In the genomic region with DNA sequence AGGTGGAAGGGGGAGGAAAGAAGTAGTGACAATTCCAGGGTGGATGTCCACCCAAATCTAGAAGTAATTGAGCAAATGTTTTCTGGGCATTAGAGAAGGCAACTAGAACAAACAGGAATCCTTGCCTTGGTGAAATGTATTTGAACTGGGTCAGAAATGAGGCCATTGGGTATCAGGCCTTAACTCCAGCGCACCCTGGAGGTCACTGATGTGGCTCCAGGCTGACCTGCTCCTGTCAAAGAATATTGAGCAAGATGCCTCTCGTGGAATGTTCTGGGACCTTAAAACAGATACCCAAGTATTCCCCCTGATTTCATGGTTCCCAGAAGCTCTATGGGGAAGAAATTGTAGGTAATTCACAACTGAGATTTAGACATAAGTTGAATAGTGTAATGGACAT, we compare ENCODE assay signal across 10 cellular contexts. TPM values are rescaled to one million over a fixed set of nuclear protein-coding genes. Genes with fewer than 3 reads are reported as not detected.
DNase-seq lines count a peak whose midpoint lies in the region; ATAC-seq and TF ChIP-seq lines count a peak whose summit lies in the region.
"Had no signal": no experiment of that assay in that cellular context is flagged by ENCODE, and none has a peak within 500 bp of the region (broad histone marks: within the 10 kb centered on the region; RNA-seq: fewer than 3 reads in every experiment).

No MANE protein-coding gene starts in this region.

- WGBS in body of pancreas, 2 donors: 17 to 50% methylated on average over 2 of the region's 2 CpGs
- 24% methylated on average over 2 of the region's 2 CpGs for WGBS in liver

- TF ChIP-seq POLR2A in body of pancreas (IDR thresholded peaks at IDR 0.05): no peak

- peak; percentile 23 to 81 (median 43) for TF ChIP-seq CTCF in body of pancreas (IDR thresholded peaks at IDR 0.05)
- peak; percentile 71 for TF ChIP-seq CTCF in liver (IDR thresholded peaks at IDR 0.05; ENCODE audit: low read depth, low read length, missing input control)

- TF ChIP-seq RAD21 in liver (IDR thresholded peaks at IDR 0.05): peak; percentile 84 to 87

- DNase-seq in GF-D8 (lab: John Stamatoyannopoulos, UW) (peak; percentile 2), MG63 (peak; percentile 54), body of pancreas (peak; percentile 26 to 60 (median 44)), GDM1 (lab: John Stamatoyannopoulos, UW) (no peak)
- no peak for DNase-seq in activated CD4-positive, alpha-beta T cell treated with anti-CD3 and anti-CD28 coated beads for 1 hour
- no peak for DNase-seq in stimulated activated CD4-positive, alpha-beta T cell treated with anti-CD3 and anti-CD28 coated beads, Interleukin-4, amount 100 ng/mL, for 4 hours
- DNase-seq: left cardiac atrium had no signal

- intact Hi-C loops in body of pancreas (cut with DNase I): no loop called here

- H3K4me3 ChIP-seq in MG63 (no peak overlapping the region), body of pancreas (no peak overlapping the region), liver (ENCODE audit: low read depth in 1 of 3, low read length in 3 of 3) (no peak overlapping the region)
- H3K4me3 ChIP-seq: SK-N-MC had no signal

- H3K36me3 ChIP-seq in MG63: no peaks in the 10 kb centered on the region
- H3K36me3 ChIP-seq in body of pancreas (replicated peaks in 1 of 2; ENCODE audit: insufficient read depth in 1 of 2, low read depth in 2 of 2): peaks cover 0 to 1% of the 10 kb centered on the region in 2 donors
- peaks cover 0 to 5% (median 0%) of the 10 kb centered on the region in 4 donors for H3K36me3 ChIP-seq in liver (ENCODE audit: control insufficient read depth in 4 of 4, insufficient read depth in 3 of 4, low read depth in 1 of 4, low read length in 3 of 4)

- H3K9ac ChIP-seq in liver (ENCODE audit: low read depth in 1 of 2, low read length in 2 of 2): no peak overlapping the region

- ATAC-seq in body of pancreas: peak; percentile 40
- no peak for ATAC-seq in HG02840 (IDR thresholded peaks at IDR 0.05; ENCODE audit: low FRiP score, unreplicated experiment)

- H3K27ac ChIP-seq in body of pancreas (peak overlapping the region in 2 of 4 donors; percentile 10 to 82), liver (ENCODE audit: low read depth in 1 of 2, low read length in 2 of 2) (no peak overlapping the region)
- H3K27ac ChIP-seq: SK-N-MC had no signal

- H3K4me1 ChIP-seq in body of pancreas (peaks cover 18% of the 10 kb centered on the region), liver (ENCODE audit: control insufficient read depth in 4 of 4, insufficient read depth in 4 of 4, low read length in 3 of 4) (peaks cover 0 to 13% (median 5%) of the 10 kb centered on the region in 4 donors)

- H3K27me3 ChIP-seq in MG63: 0 out of 2 replicates have a peak, but pooled peaks cover 6% of the 10 kb centered on the region
- no peaks in the 10 kb centered on the region for H3K27me3 ChIP-seq in body of pancreas
- H3K27me3 ChIP-seq in liver (ENCODE audit: control insufficient read depth in 4 of 4, insufficient read depth in 4 of 4, low read length in 3 of 4): no peaks in the 10 kb centered on the region

- no peaks in the 10 kb centered on the region for H3K9me3 ChIP-seq in MG63
- H3K9me3 ChIP-seq in body of pancreas: no peaks in the 10 kb centered on the region
- no peaks in the 10 kb centered on the region for H3K9me3 ChIP-seq in liver (ENCODE audit: control insufficient read depth in 4 of 4, low read length in 3 of 4)

TF ChIP-seq in liver, 16 proteins besides CTCF, POLR2A, EP300 and RAD21:
- TF ChIP-seq FOXA2 (IDR thresholded peaks at IDR 0.05) (no peak), JUND (IDR thresholded peaks at IDR 0.05) (no peak), TAF1 (conservative IDR thresholded peaks at IDR 0.05) (no peak), RXRA (IDR thresholded peaks at IDR 0.05) (peak; percentile 12 to 40), SP1 (IDR thresholded peaks at IDR 0.05) (no peak), NR2F2 (IDR thresholded peaks at IDR 0.05) (peak; percentile 39), EGR1 (IDR thresholded peaks at IDR 0.05; ENCODE audit: low read depth in 2 of 2) (no peak), FOXA1 (IDR thresholded peaks at IDR 0.05) (no peak), YY1 (IDR thresholded peaks at IDR 0.05) (no peak), MAX (IDR thresholded peaks at IDR 0.05) (no peak), GABPA (IDR thresholded peaks at IDR 0.05 in 1 of 2, conservative IDR thresholded peaks at IDR 0.05 in 1 of 2) (no peak)

RNA-seq across cellular contexts. Expression of gene HLA-DPB1, which starts 6.9 kb away (rescaled TPM):
- total RNA-seq in MG63 (2014; rRNA removed; shearing (Covaris generic); ENCODE audit: low replicate concordance): 9.2 and 54.4 TPM in 2 replicates
- total RNA-seq in body of pancreas: 10 to 100 TPM; 41.2 to 52.4 TPM
- total RNA-seq in liver: 10 to 100 TPM; 23.4 to 24.5 TPM
- polyA plus RNA-seq in liver: 10 to 100 TPM; 15.5 to 37.8 TPM

RNA-seq across cellular contexts. Expression of gene HLA-DPA1, which starts 9.3 kb away (rescaled TPM):
- 0.59 and 2.5 TPM in 2 replicates for total RNA-seq in MG63 (2014; rRNA removed; shearing (Covaris generic); ENCODE audit: low replicate concordance)
- total RNA-seq in body of pancreas: 10 to 100 TPM; 10.5 to 81.7 TPM
- 10 to 100 TPM; 27.3 to 31.2 TPM for total RNA-seq in liver
- polyA plus RNA-seq in liver: 10 to 100 TPM; 12.0 to 49.3 TPM

Comparison
In these comparisons a context has a peak if more than half of its experiments do, and no peak if none do; other contexts are left out.
1. DNase-seq: peak in GF-D8 (single experiment), MG63 (single experiment) and body of pancreas (4 of 4); none in GDM1 (single experiment), activated CD4-positive, alpha-beta T cell treated with anti-CD3 and anti-CD28 coated beads for 1 hour (single experiment) and stimulated activated CD4-positive, alpha-beta T cell treated with anti-CD3 and anti-CD28 coated beads, Interleukin-4, amount 100 ng/mL, for 4 hours (0 of 2).